In genomic region chr9:137297060-137297664, GRCh38 we compare ENCODE assay signal across 11 cellular contexts. TPM values are rescaled to one million over a fixed set of nuclear protein-coding genes. Genes with fewer than 3 reads are reported as not detected.
DNase-seq lines count a peak whose midpoint lies in the region; ATAC-seq and TF ChIP-seq lines count a peak whose summit lies in the region.
"Had no signal": no experiment of that assay in that cellular context is flagged by ENCODE, and none has a peak within 500 bp of the region (broad histone marks: within the 10 kb centered on the region; RNA-seq: fewer than 3 reads in every experiment).

No MANE protein-coding gene starts in this region.

- H3K9me3 ChIP-seq in mucosa of rectum (ENCODE audit: control insufficient read depth in 2 of 2, low read length in 2 of 2) (no peaks in the 10 kb centered on the region), hepatocyte (ENCODE audit: low read depth) (no peaks in the 10 kb centered on the region)

- peaks cover 3% of the 10 kb centered on the region for H4K20me1 ChIP-seq in hepatocyte (ENCODE audit: insufficient read depth, poor library complexity, severe bottlenecking)

- no peaks in the 10 kb centered on the region for H3K9me3 Mint-ChIP-seq in activated naive CD8-positive, alpha-beta T cell (ENCODE audit: low read depth)
- H3K9me3 Mint-ChIP-seq in activated naive CD8-positive, alpha-beta T cell treated with anti-CD3 and anti-CD28 coated beads, Interleukin-2, amount 50 U/mL, for 24 hours = no peaks in the 10 kb centered on the region
- no peaks in the 10 kb centered on the region for H3K9me3 Mint-ChIP-seq in dendritic cell treated with granulocyte-macrophage colony-stimulating factor and Interleukin-4, amounts not matched to agents 40 ng/mL and 50 ng/mL, for 4 days
- H3K9me3 Mint-ChIP-seq in type B pancreatic cell = no peaks in the 10 kb centered on the region

- peak overlapping the region; percentile 35 for H3K4me3 Mint-ChIP-seq in activated naive CD8-positive, alpha-beta T cell
- no peak overlapping the region for H3K4me3 Mint-ChIP-seq in activated naive CD8-positive, alpha-beta T cell treated with anti-CD3 and anti-CD28 coated beads, Interleukin-2, amount 50 U/mL, for 24 hours
- H3K4me3 Mint-ChIP-seq in dendritic cell treated with granulocyte-macrophage colony-stimulating factor and Interleukin-4, amounts not matched to agents 40 ng/mL and 50 ng/mL, for 4 days = no peak overlapping the region
- peak overlapping the region; percentile 81 for H3K4me3 Mint-ChIP-seq in type B pancreatic cell

- no peak overlapping the region for H3K27ac Mint-ChIP-seq in activated naive CD8-positive, alpha-beta T cell
- H3K27ac Mint-ChIP-seq in activated naive CD8-positive, alpha-beta T cell treated with anti-CD3 and anti-CD28 coated beads, Interleukin-2, amount 50 U/mL, for 24 hours = no peak overlapping the region
- peak overlapping the region; percentile 54 for H3K27ac Mint-ChIP-seq in dendritic cell treated with granulocyte-macrophage colony-stimulating factor and Interleukin-4, amounts not matched to agents 40 ng/mL and 50 ng/mL, for 4 days
- peak overlapping the region; percentile 70 for H3K27ac Mint-ChIP-seq in type B pancreatic cell

- H3K4me3 ChIP-seq in mucosa of rectum (ENCODE audit: low read length in 2 of 2) (peak overlapping the region; percentile 82 to 87), hepatocyte (no peak overlapping the region)

- 76% methylated on average over 8 of the region's 9 CpGs for WGBS in hepatocyte (ENCODE audit: low lambda C conversion rate, missing lambda C conversion rate)

- H3K27ac ChIP-seq in mucosa of rectum (ENCODE audit: low read depth in 2 of 2, low read length in 2 of 2) (peak overlapping the region; percentile 94 to 95), hepatocyte (no peak overlapping the region)

- no peaks in the 10 kb centered on the region for H3K9me2 ChIP-seq in hepatocyte (replicated peaks; ENCODE audit: insufficient read depth)

- peak overlapping the region; percentile 79 to 93 for H3K9ac ChIP-seq in mucosa of rectum (ENCODE audit: low read depth in 1 of 2, low read length in 2 of 2)

- no peaks in the 10 kb centered on the region for H3K36me3 Mint-ChIP-seq in activated naive CD8-positive, alpha-beta T cell
- peaks cover 2% of the 10 kb centered on the region for H3K36me3 Mint-ChIP-seq in activated naive CD8-positive, alpha-beta T cell treated with anti-CD3 and anti-CD28 coated beads, Interleukin-2, amount 50 U/mL, for 24 hours (ENCODE audit: low read depth)
- H3K36me3 Mint-ChIP-seq in dendritic cell treated with granulocyte-macrophage colony-stimulating factor and Interleukin-4, amounts not matched to agents 40 ng/mL and 50 ng/mL, for 4 days (ENCODE audit: low read depth) = peaks cover 5% of the 10 kb centered on the region
- no peaks in the 10 kb centered on the region for H3K36me3 Mint-ChIP-seq in type B pancreatic cell

- peaks cover 9% of the 10 kb centered on the region for H3K79me2 ChIP-seq in hepatocyte

- H3K4me2 ChIP-seq in hepatocyte = no peak overlapping the region

- peaks cover 17% of the 10 kb centered on the region for H3K4me1 Mint-ChIP-seq in activated naive CD8-positive, alpha-beta T cell (ENCODE audit: low read depth)
- peaks cover 18% of the 10 kb centered on the region for H3K4me1 Mint-ChIP-seq in activated naive CD8-positive, alpha-beta T cell treated with anti-CD3 and anti-CD28 coated beads, Interleukin-2, amount 50 U/mL, for 24 hours
- H3K4me1 Mint-ChIP-seq in dendritic cell treated with granulocyte-macrophage colony-stimulating factor and Interleukin-4, amounts not matched to agents 40 ng/mL and 50 ng/mL, for 4 days (ENCODE audit: low read depth) = peaks cover 21% of the 10 kb centered on the region
- H3K4me1 Mint-ChIP-seq in type B pancreatic cell (ENCODE audit: unreplicated experiment) = peaks cover 5% of the 10 kb centered on the region

- intact Hi-C loops in dendritic cell treated with granulocyte-macrophage colony-stimulating factor and Interleukin-4, amounts not matched to agents 40 ng/mL and 50 ng/mL, for 4 days (cut with micrococcal nuclease) = loop anchor here (10.0 kb wide), 1 partner anchor 228 kb away; no protein-coding TSS in a partner anchor

- TF ChIP-seq CTCF in type B pancreatic cell (conservative IDR thresholded peaks at IDR 0.05) (no peak), hepatocyte (IDR thresholded peaks at IDR 0.05; ENCODE audit: poor library complexity) (no peak), GM20000 (IDR thresholded peaks at IDR 0.05; ENCODE audit: extremely low read depth, missing control alignments) (no peak)

- H3K4me1 ChIP-seq in mucosa of rectum (ENCODE audit: control insufficient read depth in 2 of 2, insufficient read depth in 2 of 2, low read length in 2 of 2) (peaks cover 35 to 50% of the 10 kb centered on the region in 2 donors), hepatocyte (ENCODE audit: insufficient read depth) (peaks cover 60% of the 10 kb centered on the region)

- H3K27me3 Mint-ChIP-seq in activated naive CD8-positive, alpha-beta T cell = peaks cover 17% of the 10 kb centered on the region
- H3K27me3 Mint-ChIP-seq in activated naive CD8-positive, alpha-beta T cell treated with anti-CD3 and anti-CD28 coated beads, Interleukin-2, amount 50 U/mL, for 24 hours = peaks cover 49% of the 10 kb centered on the region
- peaks cover 77% of the 10 kb centered on the region for H3K27me3 Mint-ChIP-seq in dendritic cell treated with granulocyte-macrophage colony-stimulating factor and Interleukin-4, amounts not matched to agents 40 ng/mL and 50 ng/mL, for 4 days
- H3K27me3 Mint-ChIP-seq in type B pancreatic cell = peaks cover 53% of the 10 kb centered on the region

- H3K27me3 ChIP-seq in mucosa of rectum (ENCODE audit: control insufficient read depth in 2 of 2, insufficient read depth in 2 of 2, low read length in 2 of 2) (peaks cover 3 to 20% of the 10 kb centered on the region in 2 donors), hepatocyte (no peaks in the 10 kb centered on the region)

- no peak overlapping the region for H2AFZ ChIP-seq in hepatocyte

- DNase-seq in activated naive CD8-positive, alpha-beta T cell treated with anti-CD3 and anti-CD28 coated beads, Interleukin-2, amount 50 U/mL, for 24 hours = no peak
- DNase-seq in type B pancreatic cell (ENCODE audit: extremely low spot score, unreplicated experiment) (no peak), hepatocyte (ENCODE audit: low spot score) (no peak), GM20000 (ENCODE audit: low spot score) (no peak)
- no peak for DNase-seq in stimulated activated CD4-positive, alpha-beta T cell treated with anti-CD3 and anti-CD28 coated beads, Interleukin-2, amount 100 ng/mL, for 48 hours
- DNase-seq: foreskin fibroblast had no signal

- ATAC-seq in activated naive CD8-positive, alpha-beta T cell treated with anti-CD3 and anti-CD28 coated beads, Interleukin-2, amount 50 U/mL, for 24 hours = no peak

- H3K36me3 ChIP-seq in mucosa of rectum (ENCODE audit: control insufficient read depth in 2 of 2, insufficient read depth in 2 of 2, low read length in 2 of 2) = peaks cover 0 to 3% of the 10 kb centered on the region in 2 donors
- H3K36me3 ChIP-seq in hepatocyte (replicated peaks; ENCODE audit: insufficient read depth, low read depth) = no peaks in the 10 kb centered on the region

RNA-seq across cellular contexts. Expression of gene NRARP, which starts 4.9 kb away (rescaled TPM):
- total RNA-seq in type B pancreatic cell (ENCODE audit: low replicate concordance) (17.9 and 21.7 TPM in 2 replicates), hepatocyte (5.3 and 8.2 TPM in 2 replicates)
- 13.1 and 18.7 TPM in 2 replicates for polyA plus RNA-seq in hepatocyte
- total RNA-seq: M059J had no signal

RNA-seq across cellular contexts. Expression of gene TOR4A, which starts 19.6 kb away (rescaled TPM):
- total RNA-seq in type B pancreatic cell (ENCODE audit: low replicate concordance) = 2.7 and 4.5 TPM in 2 replicates
- total RNA-seq in hepatocyte = 13.7 and 14.4 TPM in 2 replicates
- 8.0 and 10.1 TPM in 2 replicates for polyA plus RNA-seq in hepatocyte

RNA-seq across cellular contexts. Expression of gene NELFB, which starts 42.0 kb away (rescaled TPM):
- total RNA-seq in type B pancreatic cell (ENCODE audit: low replicate concordance) (52.4 and 61.9 TPM in 2 replicates), hepatocyte (36.4 and 41.4 TPM in 2 replicates)
- 61.1 and 63.5 TPM in 2 replicates for polyA plus RNA-seq in hepatocyte

RNA-seq across cellular contexts. Expression of gene STPG3, which starts 46.1 kb away (rescaled TPM):
- total RNA-seq in type B pancreatic cell (ENCODE audit: low replicate concordance) (0.31 TPM in 1 of 2 replicates, not detected in the other), hepatocyte (not detected in 2 replicates)
- 1.5 and 2.5 TPM in 2 replicates for polyA plus RNA-seq in hepatocyte
- total RNA-seq: M059J, temporal lobe had no signal

RNA-seq across cellular contexts. Expression of gene TUBB4B, which starts 56.1 kb away (rescaled TPM):
- 326 and 349 TPM in 2 replicates for total RNA-seq in type B pancreatic cell (ENCODE audit: low replicate concordance)
- 309 and 313 TPM in 2 replicates for total RNA-seq in hepatocyte
- 388 and 446 TPM in 2 replicates for polyA plus RNA-seq in hepatocyte

Comparison
In these comparisons a context has a peak if more than half of its experiments do, and no peak if none do; other contexts are left out.
1. H3K4me3 Mint-ChIP-seq: peak in activated naive CD8-positive, alpha-beta T cell (single experiment) and type B pancreatic cell (single experiment); none in activated naive CD8-positive, alpha-beta T cell treated with anti-CD3 and anti-CD28 coated beads, Interleukin-2, amount 50 U/mL, for 24 hours (single experiment) and dendritic cell treated with granulocyte-macrophage colony-stimulating factor and Interleukin-4, amounts not matched to agents 40 ng/mL and 50 ng/mL, for 4 days (single experiment).
2. H3K27ac Mint-ChIP-seq: peak in dendritic cell treated with granulocyte-macrophage colony-stimulating factor and Interleukin-4, amounts not matched to agents 40 ng/mL and 50 ng/mL, for 4 days (single experiment) and type B pancreatic cell (single experiment); none in activated naive CD8-positive, alpha-beta T cell (single experiment) and activated naive CD8-positive, alpha-beta T cell treated with anti-CD3 and anti-CD28 coated beads, Interleukin-2, amount 50 U/mL, for 24 hours (single experiment).